Comparison of ENCODE assay signal across 21 cellular contexts in the genomic region with DNA sequence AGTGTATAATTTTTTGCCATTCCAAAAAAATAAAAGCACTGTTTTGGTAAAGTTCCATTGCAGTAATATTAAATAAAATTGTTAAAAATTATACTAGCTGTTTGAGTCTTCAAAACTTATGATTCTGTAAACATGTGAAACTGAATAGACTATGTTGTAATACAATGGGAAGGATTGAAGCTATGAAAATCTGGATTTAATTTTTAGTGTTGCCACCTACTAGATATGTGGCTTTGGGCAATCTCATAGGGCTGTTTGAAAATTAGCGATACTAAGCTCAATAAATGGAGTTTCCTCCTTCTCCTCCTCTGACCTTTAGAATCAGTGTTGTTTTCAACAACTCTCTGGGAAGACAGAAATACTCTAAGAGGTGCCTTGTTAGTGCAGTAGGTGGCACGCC.
"Had no signal": no experiment of that assay in that cellular context is flagged by ENCODE, and none has a peak within 500 bp of the region (broad histone marks: within the 10 kb centered on the region; RNA-seq: fewer than 3 reads in every experiment).

No MANE protein-coding gene starts in this region.

- H3K36me3 ChIP-seq: cardiac muscle cell, left lung, thyroid gland had no signal

- H2AFZ ChIP-seq: hepatocyte had no signal

- H3K4me3 Mint-ChIP-seq: activated naive CD4-positive, alpha-beta T cell treated with anti-CD3 and anti-CD28 coated beads for 36 hours; activated naive CD8-positive, alpha-beta T cell treated with anti-CD3 and anti-CD28 coated beads, Interleukin-2, amount 10 ng/mL, durations not matched to agents 7 days and 5 days; activated T-cell treated with anti-CD3 and anti-CD28 coated beads, Interleukin-2, amount 50 U/mL, for 24 hours; immature natural killer cell; mesothelial cell of epicardium; natural killer cell had no signal

- H3K9me3 Mint-ChIP-seq: activated naive CD4-positive, alpha-beta T cell treated with anti-CD3 and anti-CD28 coated beads for 36 hours; activated naive CD8-positive, alpha-beta T cell treated with anti-CD3 and anti-CD28 coated beads, Interleukin-2, amount 10 ng/mL, durations not matched to agents 7 days and 5 days; activated T-cell treated with anti-CD3 and anti-CD28 coated beads, Interleukin-2, amount 50 U/mL, for 24 hours; immature natural killer cell; mesothelial cell of epicardium; natural killer cell had no signal

- DNase-seq: activated CD8-positive, alpha-beta memory T cell treated with anti-CD3 and anti-CD28 coated beads, Interleukin-2, amount 50 U/mL, for 4 hours; activated naive CD4-positive, alpha-beta T cell treated with anti-CD3 and anti-CD28 coated beads for 36 hours; activated naive CD8-positive, alpha-beta T cell treated with anti-CD3 and anti-CD28 coated beads, Interleukin-2, amount 10 ng/mL, durations not matched to agents 7 days and 5 days; activated T-cell treated with anti-CD3 and anti-CD28 coated beads, Interleukin-2, amount 50 U/mL, for 24 hours; amygdala; glutamatergic neuron; immature natural killer cell; kidney glomerular epithelial cell; left lung; natural killer cell; retina; stimulated activated CD4-positive, alpha-beta T cell treated with anti-CD3 and anti-CD28 coated beads, Interleukin-12 subunit alpha, Interleukin-12 subunit beta, amount 100 ng/mL, for 4 hours; stimulated activated CD4-positive, alpha-beta T cell treated with anti-CD3 and anti-CD28 coated beads, Interleukin-4, amount 100 ng/mL, for 4 hours; stimulated activated naive CD8-positive, alpha-beta T cell treated with anti-CD3 and anti-CD28 coated beads, Interleukin-15, Interleukin-2, amounts not matched to agents 100 U/mL and 50 U/mL, for 24 hours; substantia nigra; T-helper 2 cell; thyroid gland had no signal

- H3K9me3 ChIP-seq: left lung, thyroid gland had no signal

- ATAC-seq: left lung; natural killer cell; stimulated activated naive CD8-positive, alpha-beta T cell treated with anti-CD3 and anti-CD28 coated beads, Interleukin-15, Interleukin-2, amounts not matched to agents 100 U/mL and 50 U/mL, for 24 hours had no signal

- H3K4me3 ChIP-seq: cardiac muscle cell, hepatocyte, left lung, thyroid gland had no signal

- H3K27ac Mint-ChIP-seq: activated naive CD4-positive, alpha-beta T cell treated with anti-CD3 and anti-CD28 coated beads for 36 hours; activated naive CD8-positive, alpha-beta T cell treated with anti-CD3 and anti-CD28 coated beads, Interleukin-2, amount 10 ng/mL, durations not matched to agents 7 days and 5 days; activated T-cell treated with anti-CD3 and anti-CD28 coated beads, Interleukin-2, amount 50 U/mL, for 24 hours; mesothelial cell of epicardium had no signal

- H3K36me3 Mint-ChIP-seq: immature natural killer cell, natural killer cell had no signal

- H3K27me3 ChIP-seq: cardiac muscle cell, hepatocyte, left lung, thyroid gland had no signal

- H3K27ac ChIP-seq: cardiac muscle cell, hepatocyte, left lung, thyroid gland had no signal

- H3K27me3 Mint-ChIP-seq: activated naive CD8-positive, alpha-beta T cell treated with anti-CD3 and anti-CD28 coated beads, Interleukin-2, amount 10 ng/mL, durations not matched to agents 7 days and 5 days; activated T-cell treated with anti-CD3 and anti-CD28 coated beads, Interleukin-2, amount 50 U/mL, for 24 hours; progenitor cell of endocrine pancreas had no signal
